In the genomic region with DNA sequence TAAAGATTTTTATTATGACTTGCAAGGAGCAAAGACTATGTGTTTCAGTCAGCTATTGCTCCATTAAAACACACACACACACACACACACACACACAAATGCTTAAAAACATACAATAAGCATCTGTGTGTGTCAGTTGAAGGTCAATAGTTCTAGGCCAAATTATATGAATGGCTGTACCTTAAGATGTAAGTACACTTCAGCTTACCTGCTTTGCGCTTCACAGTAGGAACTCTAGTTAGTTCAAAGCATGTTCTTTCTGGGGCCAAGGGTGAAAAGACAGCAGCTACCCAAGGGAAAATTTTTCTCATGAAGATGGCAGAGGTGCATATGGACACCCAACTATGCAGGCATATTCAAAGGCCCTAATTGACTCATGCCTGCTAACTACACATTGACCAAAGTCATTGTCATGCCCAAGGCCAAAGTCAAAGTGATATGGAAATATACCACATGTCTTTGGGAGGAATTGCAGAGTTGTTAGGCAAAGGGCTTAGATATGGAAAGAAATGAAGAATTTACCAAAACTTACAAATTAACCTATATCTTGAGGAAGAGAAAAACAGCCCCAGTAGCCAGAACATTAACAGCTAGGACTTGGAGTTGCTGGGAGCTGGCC, we compare ENCODE assay signal across 17 cellular contexts.
A peak's percentile ranks its signal among the peaks of the same experiment; 100 is the strongest.
DNase-seq lines count a peak whose midpoint lies in the region; ATAC-seq and FAIRE-seq lines count a peak whose summit lies in the region.
"Had no signal": no experiment of that assay in that cellular context is flagged by ENCODE, and none has a peak within 500 bp of the region (broad histone marks: within the 10 kb centered on the region; RNA-seq: fewer than 3 reads in every experiment).

No MANE protein-coding gene starts in this region.

- no peak for FAIRE-seq in small intestine (lab: Jason Lieb, UNC)
- FAIRE-seq: A204.1, D721Med, GM12892, GM18507 had no signal

- H3K36me3 Mint-ChIP-seq in activated CD8-positive, alpha-beta memory T cell treated with anti-CD3 and anti-CD28 coated beads, Interleukin-2, amount 10 ng/mL, durations not matched to agents 7 days and 5 days = no peaks in the 10 kb centered on the region
- peaks cover 6% of the 10 kb centered on the region for H3K36me3 Mint-ChIP-seq in activated naive CD8-positive, alpha-beta T cell treated with anti-CD3 and anti-CD28 coated beads for 36 hours
- H3K36me3 Mint-ChIP-seq in naive B cell = peaks cover 0 to 11% of the 10 kb centered on the region in 2 donors

- H3K4me1 ChIP-seq in small intestine (ENCODE audit: control insufficient read depth in 2 of 2, insufficient read depth in 1 of 2, low read depth in 1 of 2, low read length in 1 of 2) = no peaks in the 10 kb centered on the region

- H3K27ac ChIP-seq in small intestine (ENCODE audit: low read depth in 1 of 2, low read length in 1 of 2) = no peak overlapping the region

- no peak overlapping the region for H3K4me3 ChIP-seq in small intestine (ENCODE audit: low read depth in 1 of 2, low read length in 2 of 2)

- no peak overlapping the region for H3K4me3 Mint-ChIP-seq in activated CD8-positive, alpha-beta memory T cell treated with anti-CD3 and anti-CD28 coated beads, Interleukin-2, amount 10 ng/mL, durations not matched to agents 7 days and 5 days
- H3K4me3 Mint-ChIP-seq in activated naive CD8-positive, alpha-beta T cell treated with anti-CD3 and anti-CD28 coated beads for 36 hours = no peak overlapping the region
- H3K4me3 Mint-ChIP-seq in naive B cell = peak overlapping the region in 5 of 8 donors; percentile 36 to 77 (median 52)
- H3K4me3 Mint-ChIP-seq: CD8-positive, alpha-beta T cell had no signal

- no peaks in the 10 kb centered on the region for H3K27me3 ChIP-seq in small intestine (ENCODE audit: control insufficient read depth in 2 of 2, insufficient read depth in 2 of 2, low read length in 2 of 2)

- H3K27me3 Mint-ChIP-seq in activated CD8-positive, alpha-beta memory T cell treated with anti-CD3 and anti-CD28 coated beads, Interleukin-2, amount 10 ng/mL, durations not matched to agents 7 days and 5 days = no peaks in the 10 kb centered on the region
- H3K27me3 Mint-ChIP-seq in activated naive CD8-positive, alpha-beta T cell treated with anti-CD3 and anti-CD28 coated beads for 36 hours = peaks cover 3% of the 10 kb centered on the region
- H3K27me3 Mint-ChIP-seq in naive B cell = peaks cover 0 to under 1% (median 0%) of the 10 kb centered on the region in 3 donors

- no peaks in the 10 kb centered on the region for H3K9me3 ChIP-seq in small intestine (ENCODE audit: control insufficient read depth, low read depth)

- peaks cover 52% of the 10 kb centered on the region for H3K4me1 Mint-ChIP-seq in activated CD8-positive, alpha-beta memory T cell treated with anti-CD3 and anti-CD28 coated beads, Interleukin-2, amount 10 ng/mL, durations not matched to agents 7 days and 5 days
- H3K4me1 Mint-ChIP-seq in activated naive CD8-positive, alpha-beta T cell treated with anti-CD3 and anti-CD28 coated beads for 36 hours = peaks cover 50% of the 10 kb centered on the region
- H3K4me1 Mint-ChIP-seq in naive B cell = peaks cover 11 to 13% (median 11%) of the 10 kb centered on the region in 3 donors

- H3K36me3 ChIP-seq in small intestine (ENCODE audit: control insufficient read depth in 2 of 2, insufficient read depth in 2 of 2, low read length in 2 of 2) = no peaks in the 10 kb centered on the region

- CTCF ChIA-PET in activated CD8-positive, alpha-beta memory T cell treated with anti-CD3 and anti-CD28 coated beads, Interleukin-2, amount 10 ng/mL, durations not matched to agents 7 days and 5 days (lab: Charles Lee) = interaction anchor here (1.3 to 1.6 kb wide), 2 partner anchors 10 to 19 kb away, joined by 3 to 5 read pairs; no protein-coding TSS in a partner anchor

- H3K9me3 Mint-ChIP-seq in activated CD8-positive, alpha-beta memory T cell treated with anti-CD3 and anti-CD28 coated beads, Interleukin-2, amount 10 ng/mL, durations not matched to agents 7 days and 5 days (ENCODE audit: low read depth) = no peaks in the 10 kb centered on the region
- no peaks in the 10 kb centered on the region for H3K9me3 Mint-ChIP-seq in activated naive CD8-positive, alpha-beta T cell treated with anti-CD3 and anti-CD28 coated beads for 36 hours
- H3K9me3 Mint-ChIP-seq in naive B cell = peaks cover 0 to 4% (median 0%) of the 10 kb centered on the region in 7 donors
- H3K9me3 Mint-ChIP-seq: CD8-positive, alpha-beta T cell had no signal

- 97 to 100% (median 100%) methylated on average over 1 of the region's 1 CpG for WGBS in small intestine, 3 donors

- DNase-seq in activated CD8-positive, alpha-beta memory T cell treated with anti-CD3 and anti-CD28 coated beads, Interleukin-2, amount 10 ng/mL, durations not matched to agents 7 days and 5 days = no peak
- no peak for DNase-seq in activated CD8-positive, alpha-beta memory T cell treated with anti-CD3 and anti-CD28 coated beads for 24 hours
- DNase-seq in activated naive CD8-positive, alpha-beta T cell treated with anti-CD3 and anti-CD28 coated beads for 36 hours = no peak
- DNase-seq in naive B cell (no peak), small intestine (peak; percentile 36), OCI-M2 (lab: John Stamatoyannopoulos, UW; ENCODE audit: unreplicated experiment) (no peak)
- DNase-seq: CD8-positive, alpha-beta T cell; GOT3; NCI-H1105; NCI-H1694 treated with DMSO at 0.1 percent for 48 hours; Right ventricle myocardium superior had no signal

- ATAC-seq in activated CD8-positive, alpha-beta memory T cell treated with anti-CD3 and anti-CD28 coated beads, Interleukin-2, amount 10 ng/mL, durations not matched to agents 7 days and 5 days = no peak
- ATAC-seq in naive B cell (ENCODE audit: low read depth in 2 of 2) (no peak), GM19455 (IDR thresholded peaks at IDR 0.05; ENCODE audit: unreplicated experiment) (no peak)
- ATAC-seq: CD8-positive, alpha-beta T cell; HCT116 had no signal

- H3K27ac Mint-ChIP-seq in activated CD8-positive, alpha-beta memory T cell treated with anti-CD3 and anti-CD28 coated beads, Interleukin-2, amount 10 ng/mL, durations not matched to agents 7 days and 5 days = peak overlapping the region; percentile 15
- H3K27ac Mint-ChIP-seq in activated naive CD8-positive, alpha-beta T cell treated with anti-CD3 and anti-CD28 coated beads for 36 hours = peak overlapping the region; percentile 63
- H3K27ac Mint-ChIP-seq in naive B cell = peak overlapping the region in 2 of 6 donors; percentile 45 to 56

Comparison
In these comparisons a context has a peak if more than half of its experiments do, and no peak if none do; other contexts are left out.
1. H3K4me3 Mint-ChIP-seq: peak in naive B cell (5 of 8); none in activated CD8-positive, alpha-beta memory T cell treated with anti-CD3 and anti-CD28 coated beads, Interleukin-2, amount 10 ng/mL, durations not matched to agents 7 days and 5 days (single experiment) and activated naive CD8-positive, alpha-beta T cell treated with anti-CD3 and anti-CD28 coated beads for 36 hours (single experiment).